ENCODE assay signal across 2 cellular contexts in the genomic region with DNA sequence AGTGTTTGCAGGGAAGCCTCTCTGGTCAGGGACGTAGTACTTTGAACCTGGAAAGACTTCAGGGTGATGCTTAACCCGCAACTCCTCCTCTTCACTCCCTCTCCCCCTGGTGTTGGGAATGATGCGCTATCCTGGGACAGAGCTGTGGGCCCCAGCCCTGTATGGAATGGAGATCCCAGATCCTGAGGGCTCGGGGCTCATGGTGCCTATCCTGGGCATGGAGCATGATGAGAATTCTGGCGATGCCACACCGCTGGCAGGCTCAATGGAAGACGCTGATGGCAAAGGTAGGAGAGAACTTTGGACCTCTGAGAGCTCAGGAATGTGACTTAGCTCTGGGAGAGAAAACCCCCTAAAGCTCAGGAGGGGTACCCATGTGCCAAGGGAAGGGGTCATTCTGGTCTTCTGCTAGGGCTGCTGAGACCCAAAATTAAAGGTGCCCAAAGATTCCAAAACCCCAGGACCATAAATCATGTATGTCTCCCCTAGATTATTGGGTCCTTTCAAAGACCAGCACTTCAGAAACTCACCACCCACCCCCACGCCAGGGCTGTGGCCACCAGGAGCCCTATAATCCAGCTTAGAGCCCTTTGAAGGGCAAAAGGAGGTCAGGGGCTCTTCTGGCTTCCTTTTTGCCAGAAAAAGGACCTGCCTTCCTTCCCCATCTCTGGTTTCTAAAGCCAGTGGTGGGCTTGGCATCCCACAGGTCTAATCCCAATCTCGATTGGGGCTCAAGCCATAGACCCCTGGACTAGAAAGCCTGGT.
TF ChIP-seq lines count a peak whose summit lies in the region.

No MANE protein-coding gene starts in this region.

TF ChIP-seq in GM23338, 12 proteins besides CTCF, POLR2A, EP300 and RAD21 (continues in another document):
- TF ChIP-seq EZH2phosphoT487 (IDR thresholded peaks at IDR 0.05; ENCODE audit: unreplicated experiment), result no peak
- TF ChIP-seq JUNB (IDR thresholded peaks at IDR 0.05; ENCODE audit: unreplicated experiment), result no peak
- TF ChIP-seq, protein P1, sequence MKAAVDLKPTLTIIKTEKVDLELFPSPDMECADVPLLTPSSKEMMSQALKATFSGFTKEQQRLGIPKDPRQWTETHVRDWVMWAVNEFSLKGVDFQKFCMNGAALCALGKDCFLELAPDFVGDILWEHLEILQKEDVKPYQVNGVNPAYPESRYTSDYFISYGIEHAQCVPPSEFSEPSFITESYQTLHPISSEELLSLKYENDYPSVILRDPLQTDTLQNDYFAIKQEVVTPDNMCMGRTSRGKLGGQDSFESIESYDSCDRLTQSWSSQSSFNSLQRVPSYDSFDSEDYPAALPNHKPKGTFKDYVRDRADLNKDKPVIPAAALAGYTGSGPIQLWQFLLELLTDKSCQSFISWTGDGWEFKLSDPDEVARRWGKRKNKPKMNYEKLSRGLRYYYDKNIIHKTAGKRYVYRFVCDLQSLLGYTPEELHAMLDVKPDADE (IDR thresholded peaks at IDR 0.05), result no peak
- no peak for TF ChIP-seq STAT1 (IDR thresholded peaks at IDR 0.05; ENCODE audit: unreplicated experiment)
- no peak for TF ChIP-seq ZNF331 (CRISPR knock-in tag; IDR thresholded peaks at IDR 0.05; ENCODE audit: low read depth)
- TF ChIP-seq ZNF114 (CRISPR knock-in tag; IDR thresholded peaks at IDR 0.05), result no peak
- no peak for TF ChIP-seq EZH2 (IDR thresholded peaks at IDR 0.05; ENCODE audit: low read depth, unreplicated experiment)
- TF ChIP-seq CREB1 (CRISPR knock-in tag; IDR thresholded peaks at IDR 0.05; ENCODE audit: low read depth), result no peak
- no peak for TF ChIP-seq NANOG (IDR thresholded peaks at IDR 0.05; ENCODE audit: borderline replicate concordance)
- TF ChIP-seq, protein P2, sequence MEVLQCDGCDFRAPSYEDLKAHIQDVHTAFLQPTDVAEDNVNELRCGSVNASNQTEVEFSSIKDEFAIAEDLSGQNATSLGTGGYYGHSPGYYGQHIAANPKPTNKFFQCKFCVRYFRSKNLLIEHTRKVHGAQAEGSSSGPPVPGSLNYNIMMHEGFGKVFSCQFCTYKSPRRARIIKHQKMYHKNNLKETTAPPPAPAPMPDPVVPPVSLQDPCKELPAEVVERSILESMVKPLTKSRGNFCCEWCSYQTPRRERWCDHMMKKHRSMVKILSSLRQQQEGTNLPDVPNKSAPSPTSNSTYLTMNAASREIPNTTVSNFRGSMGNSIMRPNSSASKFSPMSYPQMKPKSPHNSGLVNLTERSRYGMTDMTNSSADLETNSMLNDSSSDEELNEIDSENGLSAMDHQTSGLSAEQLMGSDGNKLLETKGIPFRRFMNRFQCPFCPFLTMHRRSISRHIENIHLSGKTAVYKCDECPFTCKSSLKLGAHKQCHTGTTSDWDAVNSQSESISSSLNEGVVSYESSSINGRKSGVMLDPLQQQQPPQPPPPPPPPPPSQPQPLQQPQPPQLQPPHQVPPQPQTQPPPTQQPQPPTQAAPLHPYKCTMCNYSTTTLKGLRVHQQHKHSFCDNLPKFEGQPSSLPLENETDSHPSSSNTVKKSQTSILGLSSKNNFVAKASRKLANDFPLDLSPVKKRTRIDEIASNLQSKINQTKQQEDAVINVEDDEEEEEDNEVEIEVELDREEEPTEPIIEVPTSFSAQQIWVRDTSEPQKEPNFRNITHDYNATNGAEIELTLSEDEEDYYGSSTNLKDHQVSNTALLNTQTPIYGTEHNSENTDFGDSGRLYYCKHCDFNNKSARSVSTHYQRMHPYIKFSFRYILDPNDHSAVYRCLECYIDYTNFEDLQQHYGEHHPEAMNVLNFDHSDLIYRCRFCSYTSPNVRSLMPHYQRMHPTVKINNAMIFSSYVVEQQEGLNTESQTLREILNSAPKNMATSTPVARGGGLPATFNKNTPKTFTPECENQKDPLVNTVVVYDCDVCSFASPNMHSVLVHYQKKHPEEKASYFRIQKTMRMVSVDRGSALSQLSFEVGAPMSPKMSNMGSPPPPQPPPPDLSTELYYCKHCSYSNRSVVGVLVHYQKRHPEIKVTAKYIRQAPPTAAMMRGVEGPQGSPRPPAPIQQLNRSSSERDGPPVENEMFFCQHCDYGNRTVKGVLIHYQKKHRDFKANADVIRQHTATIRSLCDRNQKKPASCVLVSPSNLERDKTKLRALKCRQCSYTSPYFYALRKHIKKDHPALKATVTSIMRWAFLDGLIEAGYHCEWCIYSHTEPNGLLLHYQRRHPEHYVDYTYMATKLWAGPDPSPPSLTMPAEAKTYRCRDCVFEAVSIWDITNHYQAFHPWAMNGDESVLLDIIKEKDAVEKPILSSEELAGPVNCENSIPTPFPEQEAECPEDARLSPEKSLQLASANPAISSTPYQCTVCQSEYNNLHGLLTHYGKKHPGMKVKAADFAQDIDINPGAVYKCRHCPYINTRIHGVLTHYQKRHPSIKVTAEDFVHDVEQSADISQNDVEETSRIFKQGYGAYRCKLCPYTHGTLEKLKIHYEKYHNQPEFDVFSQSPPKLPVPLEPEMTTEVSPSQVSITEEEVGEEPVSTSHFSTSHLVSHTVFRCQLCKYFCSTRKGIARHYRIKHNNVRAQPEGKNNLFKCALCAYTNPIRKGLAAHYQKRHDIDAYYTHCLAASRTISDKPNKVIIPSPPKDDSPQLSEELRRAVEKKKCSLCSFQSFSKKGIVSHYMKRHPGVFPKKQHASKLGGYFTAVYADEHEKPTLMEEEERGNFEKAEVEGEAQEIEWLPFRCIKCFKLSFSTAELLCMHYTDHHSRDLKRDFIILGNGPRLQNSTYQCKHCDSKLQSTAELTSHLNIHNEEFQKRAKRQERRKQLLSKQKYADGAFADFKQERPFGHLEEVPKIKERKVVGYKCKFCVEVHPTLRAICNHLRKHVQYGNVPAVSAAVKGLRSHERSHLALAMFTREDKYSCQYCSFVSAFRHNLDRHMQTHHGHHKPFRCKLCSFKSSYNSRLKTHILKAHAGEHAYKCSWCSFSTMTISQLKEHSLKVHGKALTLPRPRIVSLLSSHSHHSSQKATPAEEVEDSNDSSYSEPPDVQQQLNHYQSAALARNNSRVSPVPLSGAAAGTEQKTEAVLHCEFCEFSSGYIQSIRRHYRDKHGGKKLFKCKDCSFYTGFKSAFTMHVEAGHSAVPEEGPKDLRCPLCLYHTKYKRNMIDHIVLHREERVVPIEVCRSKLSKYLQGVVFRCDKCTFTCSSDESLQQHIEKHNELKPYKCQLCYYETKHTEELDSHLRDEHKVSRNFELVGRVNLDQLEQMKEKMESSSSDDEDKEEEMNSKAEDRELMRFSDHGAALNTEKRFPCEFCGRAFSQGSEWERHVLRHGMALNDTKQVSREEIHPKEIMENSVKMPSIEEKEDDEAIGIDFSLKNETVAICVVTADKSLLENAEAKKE (CRISPR knock-in tag; IDR thresholded peaks at IDR 0.05), result no peak

TF ChIP-seq in IMR-90, 13 proteins besides CTCF, POLR2A, EP300 and RAD21:
- TF ChIP-seq, protein P3, sequence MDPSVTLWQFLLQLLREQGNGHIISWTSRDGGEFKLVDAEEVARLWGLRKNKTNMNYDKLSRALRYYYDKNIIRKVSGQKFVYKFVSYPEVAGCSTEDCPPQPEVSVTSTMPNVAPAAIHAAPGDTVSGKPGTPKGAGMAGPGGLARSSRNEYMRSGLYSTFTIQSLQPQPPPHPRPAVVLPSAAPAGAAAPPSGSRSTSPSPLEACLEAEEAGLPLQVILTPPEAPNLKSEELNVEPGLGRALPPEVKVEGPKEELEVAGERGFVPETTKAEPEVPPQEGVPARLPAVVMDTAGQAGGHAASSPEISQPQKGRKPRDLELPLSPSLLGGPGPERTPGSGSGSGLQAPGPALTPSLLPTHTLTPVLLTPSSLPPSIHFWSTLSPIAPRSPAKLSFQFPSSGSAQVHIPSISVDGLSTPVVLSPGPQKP (IDR thresholded peaks at IDR 0.05; ENCODE audit: borderline replicate concordance, low read depth, low read length), result no peak
- TF ChIP-seq SMC3 (IDR thresholded peaks at IDR 0.05; ENCODE audit: low read depth, low read length) (no peak), MXI1 (IDR thresholded peaks at IDR 0.05; ENCODE audit: borderline replicate concordance, low read depth, low read length) (no peak), NFE2L2 (IDR thresholded peaks at IDR 0.05; ENCODE audit: low read depth, low read length) (no peak), CHD1 (IDR thresholded peaks at IDR 0.05; ENCODE audit: low read depth, low read length) (no peak), MAZ (IDR thresholded peaks at IDR 0.05; ENCODE audit: borderline replicate concordance, low read depth, low read length) (no peak), BHLHE40 (IDR thresholded peaks at IDR 0.05; ENCODE audit: low read depth, low read length) (no peak), CEBPB (IDR thresholded peaks at IDR 0.05; ENCODE audit: low read depth, low read length) (no peak), RFX5 (IDR thresholded peaks at IDR 0.05; ENCODE audit: low read depth, low read length) (no peak), FOS (IDR thresholded peaks at IDR 0.05; ENCODE audit: low read depth, low read length) (no peak), MAFK (IDR thresholded peaks at IDR 0.05; ENCODE audit: low read depth, low read length) (no peak), RCOR1 (IDR thresholded peaks at IDR 0.05; ENCODE audit: insufficient replicate concordance, low read length) (no peak)
- TF ChIP-seq, protein P4, sequence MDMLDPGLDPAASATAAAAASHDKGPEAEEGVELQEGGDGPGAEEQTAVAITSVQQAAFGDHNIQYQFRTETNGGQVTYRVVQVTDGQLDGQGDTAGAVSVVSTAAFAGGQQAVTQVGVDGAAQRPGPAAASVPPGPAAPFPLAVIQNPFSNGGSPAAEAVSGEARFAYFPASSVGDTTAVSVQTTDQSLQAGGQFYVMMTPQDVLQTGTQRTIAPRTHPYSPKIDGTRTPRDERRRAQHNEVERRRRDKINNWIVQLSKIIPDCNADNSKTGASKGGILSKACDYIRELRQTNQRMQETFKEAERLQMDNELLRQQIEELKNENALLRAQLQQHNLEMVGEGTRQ (IDR thresholded peaks at IDR 0.05; ENCODE audit: low read depth, low read length), result no peak
TF ChIP-seq in IMR-90: peak in this region for 0.
